In genomic region chr17:40307001-40307690, GRCh38 we compare ENCODE assay signal across 8 cellular contexts. TPM values are rescaled to one million over a fixed set of nuclear protein-coding genes. Genes with fewer than 3 reads are reported as not detected.
DNase-seq lines count a peak whose midpoint lies in the region; ATAC-seq and TF ChIP-seq lines count a peak whose summit lies in the region.

No MANE protein-coding gene starts in this region.

- H3K9me3 Mint-ChIP-seq in GM23338, result no peaks in the 10 kb centered on the region

- peaks cover 45% of the 10 kb centered on the region for H3K4me1 ChIP-seq in GM23338 (ENCODE audit: insufficient read depth)
- peaks cover 17% of the 10 kb centered on the region for H3K4me1 ChIP-seq in NT2/D1 (ENCODE audit: insufficient read depth, insufficient read length)
- H3K4me1 ChIP-seq in esophagus (ENCODE audit: control insufficient read depth in 2 of 2, insufficient read depth in 2 of 2, low read length in 1 of 2), result peaks cover 10 to 40% of the 10 kb centered on the region in 2 donors
- H3K4me1 ChIP-seq in rectal smooth muscle tissue (ENCODE audit: control insufficient read depth, insufficient read depth, low read length), result peaks cover 40% of the 10 kb centered on the region

- H3K36me3 Mint-ChIP-seq in GM23338 (ENCODE audit: low read depth), result peaks cover 24% of the 10 kb centered on the region

- DNase-seq in GM23338 (ENCODE audit: low spot score), result peak; percentile 70
- DNase-seq in NT2/D1 (ENCODE audit: low read depth, low spot score), result no peak
- DNase-seq in NCI-H524 treated with DMSO at 0.1 percent for 48 hours (lab: John Stamatoyannopoulos, UW), result no peak
- no peak for DNase-seq in A172 (ENCODE audit: low spot score)
- DNase-seq in SHP77 (lab: John Stamatoyannopoulos, UW), result no peak
- DNase-seq in activated CD8-positive, alpha-beta memory T cell treated with anti-CD3 and anti-CD28 coated beads, Interleukin-2, amount 50 U/mL, for 48 hours, result no peak

- H3K9me3 ChIP-seq in NT2/D1 (ENCODE audit: insufficient read depth, low read length), result no peaks in the 10 kb centered on the region
- H3K9me3 ChIP-seq in esophagus (ENCODE audit: control insufficient read depth in 2 of 2, insufficient read depth in 1 of 2, low read depth in 1 of 2, low read length in 1 of 2), result no peaks in the 10 kb centered on the region

- peaks cover 12% of the 10 kb centered on the region for H3K27me3 Mint-ChIP-seq in GM23338 (ENCODE audit: insufficient read depth, low read depth, poor library complexity)

- peaks cover 39% of the 10 kb centered on the region for H3K4me1 Mint-ChIP-seq in GM23338

- peak; percentile 34 for ATAC-seq in GM23338

- H3K4me3 ChIP-seq in GM23338, result peak overlapping the region; percentile 38
- H3K4me3 ChIP-seq in NT2/D1 (ENCODE audit: insufficient read length, low read depth), result no peak overlapping the region
- H3K4me3 ChIP-seq in esophagus (ENCODE audit: low read depth in 1 of 2, low read length in 2 of 2), result no peak overlapping the region
- H3K4me3 ChIP-seq in rectal smooth muscle tissue (ENCODE audit: low read length), result no peak overlapping the region

- H3K4me3 Mint-ChIP-seq in GM23338, result no peak overlapping the region

- H3K9me2 ChIP-seq in GM23338 (ENCODE audit: insufficient read depth), result no peaks in the 10 kb centered on the region

- H3K9ac ChIP-seq in NT2/D1 (ENCODE audit: insufficient read length, low read depth) (peak overlapping the region; percentile 46), rectal smooth muscle tissue (ENCODE audit: low read length) (no peak overlapping the region)

- WGBS in esophagus, 2 donors, result 35 to 39% methylated on average over 10 of the region's 10 CpGs

- peak overlapping the region; percentile 91 for H3K4me2 ChIP-seq in GM23338

- no peak overlapping the region for H3K27ac Mint-ChIP-seq in GM23338

- peaks cover 36% of the 10 kb centered on the region for H3F3A ChIP-seq in GM23338 (replicated peaks; ENCODE audit: low read depth)

- no peak for TF ChIP-seq CTCF in GM23338 (conservative IDR thresholded peaks at IDR 0.05; ENCODE audit: low read depth in 2 of 2)

- H2AFZ ChIP-seq in GM23338, result no peak overlapping the region

- peaks cover 3% of the 10 kb centered on the region; the same call in 1 of the 2 replicates for H3K36me3 ChIP-seq in GM23338 (ENCODE audit: insufficient read depth)
- peaks cover 25% of the 10 kb centered on the region for H3K36me3 ChIP-seq in NT2/D1 (ENCODE audit: insufficient read depth, insufficient read length, low read length)
- no peaks in the 10 kb centered on the region for H3K36me3 ChIP-seq in esophagus (ENCODE audit: control insufficient read depth in 2 of 2, insufficient read depth in 2 of 2, low read length in 1 of 2)
- no peaks in the 10 kb centered on the region for H3K36me3 ChIP-seq in rectal smooth muscle tissue (ENCODE audit: control insufficient read depth, insufficient read depth, low read length)

- peaks cover 22% of the 10 kb centered on the region for H4K20me1 ChIP-seq in GM23338 (replicated peaks; ENCODE audit: insufficient read depth)

- H3K27me3 ChIP-seq in GM23338 (ENCODE audit: insufficient read depth) (peaks cover 10% of the 10 kb centered on the region; the same call in 1 of the 2 replicates), NT2/D1 (ENCODE audit: insufficient read depth, insufficient read length) (no peaks in the 10 kb centered on the region), esophagus (ENCODE audit: control insufficient read depth in 1 of 2, insufficient read depth in 2 of 2, low read length in 2 of 2) (no peaks in the 10 kb centered on the region), rectal smooth muscle tissue (ENCODE audit: control insufficient read depth, insufficient read depth, low read length) (no peaks in the 10 kb centered on the region)

- peak overlapping the region; percentile 47; the same call in 1 of the 2 replicates for H3K27ac ChIP-seq in GM23338 (ENCODE audit: low read depth)
- H3K27ac ChIP-seq in esophagus (ENCODE audit: low read depth in 2 of 2, low read length in 1 of 2), result peak overlapping the region; percentile 30 to 70
- peak overlapping the region; percentile 21 for H3K27ac ChIP-seq in rectal smooth muscle tissue (ENCODE audit: low read depth, low read length)

- no peaks in the 10 kb centered on the region for H3K79me2 ChIP-seq in GM23338 (replicated peaks; ENCODE audit: insufficient read depth)

TF ChIP-seq in GM23338, 12 proteins besides CTCF, POLR2A, EP300 and RAD21:
- TF ChIP-seq EZH2 (IDR thresholded peaks at IDR 0.05; ENCODE audit: low read depth, unreplicated experiment), result no peak
- TF ChIP-seq ZNF462 (CRISPR knock-in tag; IDR thresholded peaks at IDR 0.05), result no peak
- TF ChIP-seq ZNF114 (CRISPR knock-in tag; IDR thresholded peaks at IDR 0.05), result no peak
- TF ChIP-seq JUNB (IDR thresholded peaks at IDR 0.05; ENCODE audit: unreplicated experiment), result no peak
- peak; percentile 23; the same call in 1 of the 2 replicates for TF ChIP-seq POLR2AphosphoS5 (IDR thresholded peaks at IDR 0.05; ENCODE audit: low read depth)
- TF ChIP-seq NANOG (IDR thresholded peaks at IDR 0.05; ENCODE audit: borderline replicate concordance), result no peak
TF ChIP-seq in GM23338: peak in this region for 1.

RNA-seq across cellular contexts. Expression of gene RARA, which starts 1.8 kb away (rescaled TPM):
- 15.9 and 17.8 TPM in 2 replicates for total RNA-seq in GM23338 (2014; rRNA removed; shearing (Covaris generic))
- 7.4 and 8.7 TPM in 2 replicates for polyA plus RNA-seq in GM23338 (2016; fragmentation: Nextera tagmentation; extraction: Ambion mirVana)
- 1 to 10 TPM; 5.2 to 6.6 TPM for polyA plus RNA-seq in esophagus
- total RNA-seq in A172 (2014; rRNA removed; shearing (Covaris generic)), result 13.7 and 33.2 TPM in 2 replicates

RNA-seq across cellular contexts. Expression of gene CDC6, which starts 19.5 kb away (rescaled TPM):
- 75.5 and 79.9 TPM in 2 replicates for total RNA-seq in GM23338 (2014; rRNA removed; shearing (Covaris generic))
- polyA plus RNA-seq in GM23338 (2016; fragmentation: Nextera tagmentation; extraction: Ambion mirVana), result 40.6 and 46.2 TPM in 2 replicates
- polyA plus RNA-seq in esophagus, result 1 to 10 TPM; 5.1 to 7.5 TPM
- total RNA-seq in A172 (2014; rRNA removed; shearing (Covaris generic)), result 85.1 and 87.9 TPM in 2 replicates

RNA-seq across cellular contexts. Expression of gene GJD3, which starts 57.4 kb away (rescaled TPM):
- total RNA-seq in GM23338 (2014; rRNA removed; shearing (Covaris generic)), result 1.4 and 2.8 TPM in 2 replicates
- polyA plus RNA-seq in GM23338 (2016; fragmentation: Nextera tagmentation; extraction: Ambion mirVana), result not detected in 2 replicates
- polyA plus RNA-seq in esophagus, result 1 to 10 TPM in 1 of 2 donors, under 1 TPM in 1; 0.68 to 1.0 TPM
- total RNA-seq in A172 (2014; rRNA removed; shearing (Covaris generic)), result not detected in 2 replicates
